14 cellular contexts compared by ENCODE assay signal in the genomic region with DNA sequence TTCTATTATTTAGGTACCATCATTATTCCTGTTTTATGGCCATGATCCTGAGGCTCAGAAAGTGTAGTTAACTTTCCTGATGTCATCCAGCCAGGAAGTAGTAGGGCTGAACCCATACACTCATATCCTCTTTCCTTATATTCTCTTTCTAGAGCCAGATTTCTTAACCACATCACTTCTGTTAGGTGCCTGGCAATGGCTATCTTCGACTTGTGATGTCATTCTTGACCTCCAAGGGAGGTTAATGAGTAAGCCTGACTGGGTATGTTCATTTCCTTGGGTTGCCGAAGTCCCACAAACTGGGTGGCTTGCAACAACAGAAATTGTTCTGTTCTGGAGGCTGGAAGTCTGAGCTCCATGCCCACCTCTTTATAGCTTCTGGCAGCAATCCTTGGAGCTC. TPM values are rescaled to one million over a fixed set of nuclear protein-coding genes. Genes with fewer than 3 reads are reported as not detected.
DNase-seq lines count a peak whose midpoint lies in the region; ATAC-seq and TF ChIP-seq lines count a peak whose summit lies in the region.
"Had no signal": no experiment of that assay in that cellular context is flagged by ENCODE, and none has a peak within 500 bp of the region (broad histone marks: within the 10 kb centered on the region; RNA-seq: fewer than 3 reads in every experiment).

No MANE protein-coding gene starts in this region.

- H3K4me3 Mint-ChIP-seq in MCF 10A (ENCODE audit: unreplicated experiment), result no peak overlapping the region
- H3K4me3 Mint-ChIP-seq: activated naive CD4-positive, alpha-beta T cell treated with anti-CD3 and anti-CD28 coated beads, Interleukin-2, amount 10 ng/mL, durations not matched to agents 7 days and 5 days; WTC11 had no signal

- peaks cover 30% of the 10 kb centered on the region for H3K4me1 Mint-ChIP-seq in MCF 10A (ENCODE audit: insufficient read depth, unreplicated experiment)
- H3K4me1 Mint-ChIP-seq: activated naive CD4-positive, alpha-beta T cell treated with anti-CD3 and anti-CD28 coated beads, Interleukin-2, amount 10 ng/mL, durations not matched to agents 7 days and 5 days had no signal

- no peaks in the 10 kb centered on the region for H3K36me3 Mint-ChIP-seq in MCF 10A (ENCODE audit: insufficient read depth, unreplicated experiment)
- H3K36me3 Mint-ChIP-seq: activated naive CD4-positive, alpha-beta T cell treated with anti-CD3 and anti-CD28 coated beads, Interleukin-2, amount 10 ng/mL, durations not matched to agents 7 days and 5 days; WTC11 had no signal

- peak overlapping the region; percentile 27 for H3K27ac ChIP-seq in hepatocyte

- TF ChIP-seq CTCF in MCF 10A (IDR thresholded peaks at IDR 0.05; ENCODE audit: unreplicated experiment) (no peak), hepatocyte (IDR thresholded peaks at IDR 0.05; ENCODE audit: poor library complexity) (no peak)

- no peaks in the 10 kb centered on the region for H3K4me1 ChIP-seq in hepatocyte (ENCODE audit: insufficient read depth)

- BruUV-seq in MCF 10A (replicated peaks; lab: Mats Ljungman, UMichigan), result no TSS peak

- DNase-seq in A172 (ENCODE audit: low spot score), result peak; percentile 36
- peak; percentile 87 for DNase-seq in HCEC 1CT
- peak; percentile 38 for DNase-seq in MCF 10A (ENCODE audit: unreplicated experiment)
- no peak for DNase-seq in hepatocyte (ENCODE audit: low spot score)
- DNase-seq in Right ventricle myocardium superior, result no peak
- DNase-seq in ecto neural progenitor cell (ENCODE audit: low spot score), result no peak
- no peak for DNase-seq in SHP77 (lab: John Stamatoyannopoulos, UW)
- DNase-seq in NCI-H510A (lab: John Stamatoyannopoulos, UW), result no peak
- DNase-seq: 8988T; activated naive CD4-positive, alpha-beta T cell treated with anti-CD3 and anti-CD28 coated beads, Interleukin-2, amount 10 ng/mL, durations not matched to agents 7 days and 5 days; caudate nucleus; nucleus accumbens had no signal

- no peaks in the 10 kb centered on the region for H3K79me2 ChIP-seq in hepatocyte

- no peaks in the 10 kb centered on the region for H3K9me3 ChIP-seq in hepatocyte (ENCODE audit: low read depth)

- H3K4me2 ChIP-seq in hepatocyte, result no peak overlapping the region

- CTCF ChIA-PET in MCF 10A (lab: Yijun Ruan, JAX), result interaction anchor here (0.7 to 1.6 kb wide), 2 partner anchors 99 to 183 kb away, joined by 3 read pairs; no protein-coding TSS in a partner anchor

- no peaks in the 10 kb centered on the region for H3K27me3 ChIP-seq in hepatocyte

- H3K4me3 ChIP-seq in hepatocyte, result no peak overlapping the region

- WGBS in hepatocyte (ENCODE audit: low lambda C conversion rate, missing lambda C conversion rate), result 84% methylated on average over 2 of the region's 2 CpGs

- H4K20me1 ChIP-seq in hepatocyte (ENCODE audit: insufficient read depth, poor library complexity, severe bottlenecking), result no peaks in the 10 kb centered on the region

- no peak for ATAC-seq in Right ventricle myocardium superior (ENCODE audit: poor library complexity)

- no peaks in the 10 kb centered on the region for H3K9me2 ChIP-seq in hepatocyte (replicated peaks; ENCODE audit: insufficient read depth)

- H3K9me3 Mint-ChIP-seq in MCF 10A (ENCODE audit: unreplicated experiment), result peaks cover 6% of the 10 kb centered on the region
- H3K9me3 Mint-ChIP-seq: activated naive CD4-positive, alpha-beta T cell treated with anti-CD3 and anti-CD28 coated beads, Interleukin-2, amount 10 ng/mL, durations not matched to agents 7 days and 5 days had no signal

- intact Hi-C loops in MCF 10A (cut with micrococcal nuclease), result no loop called here
- intact Hi-C loops in Right ventricle myocardium superior (cut with DNase I), result no loop called here

- H2AFZ ChIP-seq in hepatocyte, result no peak overlapping the region

- H3K36me3 ChIP-seq in hepatocyte (replicated peaks; ENCODE audit: insufficient read depth, low read depth), result no peaks in the 10 kb centered on the region

- no peak overlapping the region for H3K27ac Mint-ChIP-seq in MCF 10A (ENCODE audit: low read depth, unreplicated experiment)
- H3K27ac Mint-ChIP-seq: activated naive CD4-positive, alpha-beta T cell treated with anti-CD3 and anti-CD28 coated beads, Interleukin-2, amount 10 ng/mL, durations not matched to agents 7 days and 5 days; WTC11 had no signal

- H3K27me3 Mint-ChIP-seq in MCF 10A (ENCODE audit: insufficient read depth, unreplicated experiment), result no peaks in the 10 kb centered on the region
- H3K27me3 Mint-ChIP-seq: activated naive CD4-positive, alpha-beta T cell treated with anti-CD3 and anti-CD28 coated beads, Interleukin-2, amount 10 ng/mL, durations not matched to agents 7 days and 5 days had no signal

- POLR2A ChIA-PET in MCF 10A (lab: Yijun Ruan, JAX), result interaction anchor here (0.8 kb wide), 1 partner anchor 47 kb away, joined by 3 read pairs; no protein-coding TSS in a partner anchor

RNA-seq across cellular contexts. Expression of gene ITGB6, which starts 43.4 kb away (rescaled TPM):
- total RNA-seq in A172 (2014; rRNA removed; shearing (Covaris generic)), result 0.29 and 1.00 TPM in 2 replicates
- total RNA-seq in MCF 10A (2022) (3.8 and 6.9 TPM in 2 replicates), hepatocyte (37.4 and 41.1 TPM in 2 replicates), Right ventricle myocardium superior (2.9 TPM)
- 20.3 and 21.0 TPM in 2 replicates for polyA plus RNA-seq in hepatocyte
- total RNA-seq: mesenteric fat pad, WTC11 had no signal

Comparison
In these comparisons a context has a peak if more than half of its experiments do, and no peak if none do; other contexts are left out.
1. DNase-seq: peak in A172 (single experiment), HCEC 1CT (single experiment) and MCF 10A (single experiment); none in hepatocyte (single experiment), Right ventricle myocardium superior (single experiment), ecto neural progenitor cell (single experiment), SHP77 (0 of 2) and NCI-H510A (single experiment).